17 cellular contexts compared by ENCODE assay signal in genomic region chr1:24801169-24801568, GRCh38. TPM values are rescaled to one million over a fixed set of nuclear protein-coding genes. Genes with fewer than 3 reads are reported as not detected.
A peak's percentile ranks its signal among the peaks of the same experiment; 100 is the strongest.
DNase-seq lines count a peak whose midpoint lies in the region; ATAC-seq, FAIRE-seq and TF ChIP-seq lines count a peak whose summit lies in the region.
"Had no signal": no experiment of that assay in that cellular context is flagged by ENCODE, and none has a peak within 500 bp of the region (broad histone marks: within the 10 kb centered on the region; RNA-seq: fewer than 3 reads in every experiment).

No MANE protein-coding gene starts in this region.

- FAIRE-seq in K562 (lab: Jason Lieb, UNC) = no peak
- FAIRE-seq: keratinocyte had no signal

- peaks cover 25% of the 10 kb centered on the region in 2 donors for H3K36me3 Mint-ChIP-seq in stimulated activated naive B cell treated with anti-CD40 and anti-IgM and Interleukin-4, amounts not matched to agents 10 μg/mL and 1 μg/mL and 100 μg/mL, for 72 hours
- peaks cover 5% of the 10 kb centered on the region for H3K36me3 Mint-ChIP-seq in activated naive CD4-positive, alpha-beta T cell treated with anti-CD3 and anti-CD28 coated beads, Interleukin-2, amount 10 ng/mL, durations not matched to agents 7 days and 5 days

- H3K4me2 ChIP-seq in HCT116 (ENCODE audit: low read length) (no peak overlapping the region), K562 (ENCODE audit: insufficient read depth, low read length) (no peak overlapping the region)

- no peak overlapping the region for H3K4me3 Mint-ChIP-seq in stimulated activated naive B cell treated with anti-CD40 and anti-IgM and Interleukin-4, amounts not matched to agents 10 μg/mL and 1 μg/mL and 100 μg/mL, for 72 hours
- H3K4me3 Mint-ChIP-seq in activated naive CD4-positive, alpha-beta T cell treated with anti-CD3 and anti-CD28 coated beads, Interleukin-2, amount 10 ng/mL, durations not matched to agents 7 days and 5 days = no peak overlapping the region
- H3K4me3 Mint-ChIP-seq: activated naive CD8-positive, alpha-beta T cell treated with anti-CD3 and anti-CD28 coated beads, Interleukin-2, amount 10 ng/mL, durations not matched to agents 7 days and 5 days; CD4-positive, alpha-beta T cell; central memory CD8-positive, alpha-beta T cell had no signal

- intact Hi-C loops in HCT116 (cut with micrococcal nuclease) = no loop called here
- intact Hi-C loops in K562 (cut with micrococcal nuclease) = no loop called here

- H3K36me3 ChIP-seq in HCT116 (ENCODE audit: control insufficient read depth in 1 of 2, insufficient read depth in 2 of 2, low read length in 2 of 2) (no peaks in the 10 kb centered on the region), K562 (ENCODE audit: control insufficient read depth, insufficient read depth, low read length) (peaks cover 5% of the 10 kb centered on the region; the same call in 1 of the 3 replicates)

- RAD21 ChIA-PET in HCT116 (lab: Charles Lee; ENCODE audit: low non-redundant PET in 1 of 2, low total read pairs in 2 of 2, uncharacterized antibody in 2 of 2, unreplicated experiment in 2 of 2) = no interaction called here

- H3K9ac ChIP-seq in HCT116 (ENCODE audit: low read length) (no peak overlapping the region), K562 (ENCODE audit: insufficient read depth in 1 of 2, low read depth in 2 of 2, low read length in 2 of 2) (no peak overlapping the region)
- H3K9ac ChIP-seq: parathyroid adenoma had no signal

- TF ChIP-seq POLR2A in HCT116 (IDR thresholded peaks at IDR 0.05; ENCODE audit: borderline replicate concordance, extremely low read depth, insufficient read depth, insufficient read length) = no peak
- no peak for TF ChIP-seq POLR2A in NB4 (IDR thresholded peaks at IDR 0.05; ENCODE audit: extremely low read depth, insufficient read length)
- TF ChIP-seq POLR2A in K562 (conservative IDR thresholded peaks at IDR 0.05) = no peak

- POLR2A ChIA-PET in HCT116 (lab: Charles Lee) (no interaction called here), K562 (lab: Yijun Ruan, JAX) (interaction anchor here (2.4 kb wide), 1 partner anchor 39 kb away, joined by 7 read pairs; no protein-coding TSS in a partner anchor)

- TF ChIP-seq CTCF in HCT116 (IDR thresholded peaks at IDR 0.05 in 2 of 3, conservative IDR thresholded peaks at IDR 0.05 in 1 of 3; ENCODE audit: borderline replicate concordance in 1 of 3, insufficient read depth in 1 of 3, low read depth in 2 of 3, low read length in 2 of 3) = no peak
- no peak for TF ChIP-seq CTCF in NB4 (IDR thresholded peaks at IDR 0.05; ENCODE audit: low read depth, low read length)
- TF ChIP-seq CTCF in K562 (IDR thresholded peaks at IDR 0.05 in 2 of 3, conservative IDR thresholded peaks at IDR 0.05 in 1 of 3; ENCODE audit: insufficient read depth in 2 of 3, low read depth in 1 of 3, low read length in 3 of 3) = no peak

- H3K27ac ChIP-seq in HCT116 (ENCODE audit: low read depth, low read length) (no peak overlapping the region), K562 (ENCODE audit: extremely low read depth, low read depth, low read length) (no peak overlapping the region)
- H3K27ac ChIP-seq: parathyroid adenoma had no signal

- H3K79me2 ChIP-seq in HCT116 (ENCODE audit: insufficient read depth, low read length) (0 out of 2 replicates have a peak, but pooled peaks cover 4% of the 10 kb centered on the region), K562 (ENCODE audit: control insufficient read depth, insufficient read depth, low read length) (no peaks in the 10 kb centered on the region; the same call in 2 of the 3 replicates)
- H3K79me2 ChIP-seq: parathyroid adenoma had no signal

- CTCF ChIA-PET in HCT116 (lab: Charles Lee) = no interaction called here
- CTCF ChIA-PET in K562 (lab: Yijun Ruan, JAX; ENCODE audit: low intra/inter-chr PET ratio) = no interaction called here
- CTCF ChIA-PET in activated naive CD4-positive, alpha-beta T cell treated with anti-CD3 and anti-CD28 coated beads, Interleukin-2, amount 10 ng/mL, durations not matched to agents 7 days and 5 days (lab: Charles Lee) = interaction anchor here (1.6 kb wide), 1 partner anchor 112 kb away, joined by 4 read pairs; no protein-coding TSS in a partner anchor

- H3K9me1 ChIP-seq in K562 (ENCODE audit: control insufficient read depth, insufficient read depth, low read length) = no peaks in the 10 kb centered on the region

- DNase-seq in HCT116 (ENCODE audit: low read depth, low spot score) = no peak
- peak; percentile 58 for DNase-seq in NB4 (ENCODE audit: low read depth)
- DNase-seq in K562 (ENCODE audit: extremely low read depth in 1 of 4, low spot score in 3 of 4) = no peak
- DNase-seq in stimulated activated naive B cell treated with anti-CD40 and anti-IgM and Interleukin-4, amounts not matched to agents 10 μg/mL and 1 μg/mL and 100 μg/mL, for 72 hours = no peak
- DNase-seq in DMS53 (lab: John Stamatoyannopoulos, UW) = no peak
- DNase-seq in activated naive CD4-positive, alpha-beta T cell treated with anti-CD3 and anti-CD28 coated beads, Interleukin-2, amount 10 ng/mL, durations not matched to agents 7 days and 5 days = no peak
- no peak for DNase-seq in stimulated activated CD4-positive, alpha-beta T cell treated with anti-CD3 and anti-CD28 coated beads, Interleukin-4, amount 100 ng/mL, for 1 hour
- DNase-seq: activated CD4-positive, alpha-beta T cell treated with anti-CD3 and anti-CD28 coated beads for 4 hours; activated naive CD8-positive, alpha-beta T cell treated with anti-CD3 and anti-CD28 coated beads, Interleukin-2, amount 10 ng/mL, durations not matched to agents 7 days and 5 days; activated T-cell treated with anti-CD3 and anti-CD28 coated beads for 4 hours; CD4-positive, alpha-beta T cell; mucosa of descending colon; NCI-H446 had no signal

- no peaks in the 10 kb centered on the region for H3K9me3 Mint-ChIP-seq in stimulated activated naive B cell treated with anti-CD40 and anti-IgM and Interleukin-4, amounts not matched to agents 10 μg/mL and 1 μg/mL and 100 μg/mL, for 72 hours
- H3K9me3 Mint-ChIP-seq in activated naive CD4-positive, alpha-beta T cell treated with anti-CD3 and anti-CD28 coated beads, Interleukin-2, amount 10 ng/mL, durations not matched to agents 7 days and 5 days = peaks cover 2% of the 10 kb centered on the region
- H3K9me3 Mint-ChIP-seq: CD4-positive, alpha-beta T cell; central memory CD8-positive, alpha-beta T cell had no signal

- no peaks in the 10 kb centered on the region for H3K27me3 ChIP-seq in HCT116 (ENCODE audit: insufficient read depth, low read length)
- no peaks in the 10 kb centered on the region for H3K27me3 ChIP-seq in K562 (ENCODE audit: control insufficient read depth in 2 of 2, insufficient read depth in 2 of 2, low read length in 2 of 2)

- no peaks in the 10 kb centered on the region for H3K27me3 Mint-ChIP-seq in stimulated activated naive B cell treated with anti-CD40 and anti-IgM and Interleukin-4, amounts not matched to agents 10 μg/mL and 1 μg/mL and 100 μg/mL, for 72 hours
- H3K27me3 Mint-ChIP-seq in activated naive CD4-positive, alpha-beta T cell treated with anti-CD3 and anti-CD28 coated beads, Interleukin-2, amount 10 ng/mL, durations not matched to agents 7 days and 5 days = no peaks in the 10 kb centered on the region
- H3K27me3 Mint-ChIP-seq: CD4-positive, alpha-beta T cell; central memory CD8-positive, alpha-beta T cell had no signal

- no peak for TF ChIP-seq RAD21 in HCT116 (IDR thresholded peaks at IDR 0.05; ENCODE audit: low read depth)
- TF ChIP-seq RAD21 in K562 (CRISPR knock-in tag; conservative IDR thresholded peaks at IDR 0.05 in 1 of 2, IDR thresholded peaks at IDR 0.05 in 1 of 2) = no peak

- ATAC-seq in HCT116 (no peak), K562 (no peak)
- peak in 1 of 2 donors; percentile 48 for ATAC-seq in stimulated activated naive B cell treated with anti-CD40 and anti-IgM and Interleukin-4, amounts not matched to agents 10 μg/mL and 1 μg/mL and 100 μg/mL, for 72 hours (replicated peaks)
- ATAC-seq: mucosa of descending colon, Panc1 had no signal

- no peaks in the 10 kb centered on the region for H3K9me2 ChIP-seq in HCT116 (ENCODE audit: insufficient read depth)

- H3K4me1 Mint-ChIP-seq in stimulated activated naive B cell treated with anti-CD40 and anti-IgM and Interleukin-4, amounts not matched to agents 10 μg/mL and 1 μg/mL and 100 μg/mL, for 72 hours = peaks cover 4 to 20% of the 10 kb centered on the region in 2 donors
- H3K4me1 Mint-ChIP-seq in activated naive CD4-positive, alpha-beta T cell treated with anti-CD3 and anti-CD28 coated beads, Interleukin-2, amount 10 ng/mL, durations not matched to agents 7 days and 5 days = no peaks in the 10 kb centered on the region
- H3K4me1 Mint-ChIP-seq: central memory CD8-positive, alpha-beta T cell had no signal

- TF ChIP-seq EP300 in K562 (IDR thresholded peaks at IDR 0.05; ENCODE audit: low read length) = no peak

- H3K4me1 ChIP-seq in HCT116 (ENCODE audit: control insufficient read depth in 1 of 2, insufficient read depth in 2 of 2, low read length in 2 of 2) = no peaks in the 10 kb centered on the region
- H3K4me1 ChIP-seq in K562 (replicated peaks in 1 of 2; ENCODE audit: control insufficient read depth in 2 of 2, insufficient read depth in 2 of 2, low read length in 2 of 2) = peaks cover 0 to 11% of the 10 kb centered on the region in 2 experiments; a peak in 2 of 5 replicates

- 78% methylated on average over 1 of the region's 1 CpG for WGBS in K562 (ENCODE audit: insufficient coverage, low coverage, missing lambda C conversion rate)

- peak overlapping the region; percentile 75 for H3K27ac Mint-ChIP-seq in stimulated activated naive B cell treated with anti-CD40 and anti-IgM and Interleukin-4, amounts not matched to agents 10 μg/mL and 1 μg/mL and 100 μg/mL, for 72 hours
- no peak overlapping the region for H3K27ac Mint-ChIP-seq in activated naive CD4-positive, alpha-beta T cell treated with anti-CD3 and anti-CD28 coated beads, Interleukin-2, amount 10 ng/mL, durations not matched to agents 7 days and 5 days
- H3K27ac Mint-ChIP-seq: activated naive CD8-positive, alpha-beta T cell treated with anti-CD3 and anti-CD28 coated beads, Interleukin-2, amount 10 ng/mL, durations not matched to agents 7 days and 5 days; CD4-positive, alpha-beta T cell had no signal

- H3K4me3 ChIP-seq in HCT116 (replicated peaks in 1 of 2; ENCODE audit: low read depth in 1 of 2, low read length in 2 of 2) (no peak overlapping the region), NB4 (ENCODE audit: low read depth, low read length) (no peak overlapping the region), K562 (no peak overlapping the region)
- H3K4me3 ChIP-seq: mucosa of descending colon had no signal

- H2AFZ ChIP-seq in HCT116 (ENCODE audit: low read depth, low read length, poor library complexity, severe bottlenecking) (no peak overlapping the region), K562 (ENCODE audit: low read depth, low read length) (no peak overlapping the region)
- H2AFZ ChIP-seq: parathyroid adenoma had no signal

- in situ Hi-C loops in K562 (cut with MboI) = no loop called here

- BruUV-seq in HCT116 (replicated peaks; lab: Mats Ljungman, UMichigan) (TSS peak; percentile 18), K562 (replicated peaks; lab: Mats Ljungman, UMichigan) (no TSS peak)

- H4K20me1 ChIP-seq in HCT116 (ENCODE audit: insufficient read depth) = no peaks in the 10 kb centered on the region
- H4K20me1 ChIP-seq in K562 (replicated peaks; ENCODE audit: control insufficient read depth, insufficient read depth, low read length) = no peaks in the 10 kb centered on the region

- H3K9me3 ChIP-seq in HCT116 (ENCODE audit: control insufficient read depth in 1 of 2, insufficient read depth in 1 of 2, low read depth in 1 of 2, low read length in 2 of 2) = no peaks in the 10 kb centered on the region
- H3K9me3 ChIP-seq in K562 (replicated peaks; ENCODE audit: control insufficient read depth, insufficient read depth, low read depth, low read length) = no peaks in the 10 kb centered on the region
- H3K9me3 ChIP-seq: mucosa of descending colon had no signal

RNA-seq across cellular contexts. Expression of gene CLIC4, which starts 55.9 kb away (rescaled TPM):
- 77.2 TPM for total RNA-seq in HCT116 (2021; ENCODE audit: unreplicated experiment)
- 26.8 and 32.7 TPM in 2 replicates for polyA plus RNA-seq in HCT116 (2012)
- 12.8 and 26.9 TPM in 2 replicates for total RNA-seq in K562 (2011; cell fraction: chromatin; rRNA removed; ENCODE audit: low replicate concordance)
- 9.8 and 13.6 TPM in 2 replicates for total RNA-seq in K562 (2011; cell fraction: nucleolus; rRNA removed)
- total RNA-seq in K562 (2011; cell fraction: nucleoplasm; rRNA removed) = 20.3 and 22.9 TPM in 2 replicates
- 31.8 and 34.6 TPM in 2 replicates for total RNA-seq in K562 (2014; rRNA removed)
- total RNA-seq in K562 (2014; rRNA removed; fragmentation: Illumina TruSeq; extraction: Trizol) = 58.3 and 71.7 TPM in 2 replicates
- total RNA-seq in K562 (2015; rRNA removed; fragmentation: Illumina TruSeq; extraction: Trizol) = 35.6 and 39.1 TPM in 2 replicates
- 64.5 and 67.5 TPM in 2 replicates for total RNA-seq in K562 (2021)
- 21.0 and 22.9 TPM in 2 replicates for polyA plus RNA-seq in K562 (2011; rRNA removed)
- 7.4 and 14.6 TPM in 2 replicates for polyA plus RNA-seq in K562 (2011; cell fraction: cytosol; rRNA removed)
- 6.9 and 12.6 TPM in 2 replicates for polyA plus RNA-seq in K562 (2011; cell fraction: nucleus; rRNA removed)
- polyA plus RNA-seq in K562 (2012) = 37.3 and 89.5 TPM in 2 replicates
- polyA plus RNA-seq in K562 (2014; fragmentation: Illumina TruSeq; extraction: Trizol) = 52.6 and 58.3 TPM in 2 replicates
- 10 to 100 TPM; 16.0 to 18.9 TPM for polyA plus RNA-seq in K562 (2014; fragmentation: Nextera tagmentation; extraction: Ambion mirVana)
- polyA plus RNA-seq in K562 (2014; rRNA removed) = 33.8 and 38.4 TPM in 2 replicates
- polyA minus RNA-seq in K562 (2011; rRNA and poly(A)+ RNA removed) = 15.9 and 25.4 TPM in 2 replicates
- 13.6 and 16.5 TPM in 2 replicates for polyA minus RNA-seq in K562 (2011; cell fraction: cytosol; rRNA and poly(A)+ RNA removed)
- polyA minus RNA-seq in K562 (2011; cell fraction: nucleus; rRNA and poly(A)+ RNA removed) = 8.1 and 16.3 TPM in 2 replicates
